In the genomic region with DNA sequence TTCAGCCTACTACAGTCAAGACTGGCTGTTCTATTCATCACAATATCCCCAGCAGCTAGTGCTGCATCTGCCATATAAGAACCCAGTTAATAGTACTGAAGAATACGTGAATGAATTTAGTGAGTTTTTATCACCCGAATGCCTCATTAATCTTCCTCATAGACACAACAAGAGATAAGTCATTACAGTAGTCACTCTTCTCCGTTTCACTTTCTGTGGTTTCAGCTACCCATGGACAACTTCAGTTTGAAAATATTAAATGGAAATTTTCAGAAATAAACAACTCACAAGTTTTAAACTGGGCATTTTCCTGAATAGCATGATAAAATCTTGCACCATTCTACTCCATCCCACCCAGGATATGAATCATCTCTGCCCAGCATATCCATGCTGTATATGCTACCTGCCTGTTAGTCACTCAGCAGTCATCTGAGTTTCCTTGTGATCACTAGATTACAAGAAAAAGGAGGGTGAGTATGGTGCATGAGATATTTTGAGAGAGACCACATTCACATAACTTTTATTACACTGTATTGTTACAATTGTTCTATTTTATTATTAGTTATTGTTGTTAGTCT, we compare ENCODE assay signal across 11 cellular contexts.
DNase-seq lines count a peak whose midpoint lies in the region; ATAC-seq, FAIRE-seq and TF ChIP-seq lines count a peak whose summit lies in the region.
"Had no signal": no experiment of that assay in that cellular context is flagged by ENCODE, and none has a peak within 500 bp of the region (broad histone marks: within the 10 kb centered on the region; RNA-seq: fewer than 3 reads in every experiment).

No MANE protein-coding gene starts in this region.

- no TSS peak for BruUV-seq in GM12878 (replicated peaks; lab: Mats Ljungman, UMichigan)

- no peak for TF ChIP-seq EP300 in GM12878 (IDR thresholded peaks at IDR 0.05; ENCODE audit: borderline replicate concordance in 1 of 2, control insufficient read depth in 1 of 2, low read depth in 2 of 2, low read length in 2 of 2)

- H3K4me3 Mint-ChIP-seq in activated naive CD8-positive, alpha-beta T cell treated with anti-CD3 and anti-CD28 coated beads, Interleukin-2, amount 50 U/mL, for 24 hours, result no peak overlapping the region
- no peak overlapping the region for H3K4me3 Mint-ChIP-seq in activated naive CD8-positive, alpha-beta T cell treated with anti-CD3 and anti-CD28 coated beads for 36 hours

- no peak for DNase-seq in activated naive CD8-positive, alpha-beta T cell treated with anti-CD3 and anti-CD28 coated beads, Interleukin-2, amount 50 U/mL, for 24 hours
- DNase-seq in activated naive CD8-positive, alpha-beta T cell treated with anti-CD3 and anti-CD28 coated beads for 36 hours, result no peak
- DNase-seq in GM12878 (ENCODE audit: low read depth, low spot score) (no peak), stromal cell of bone marrow (ENCODE audit: low read depth) (peak; percentile 34), HuH-7 (ENCODE audit: low spot score) (no peak), AG20443 (ENCODE audit: low spot score) (no peak)
- DNase-seq: activated CD4-positive, CD25-positive, alpha-beta regulatory T cell; ovary had no signal

- no peaks in the 10 kb centered on the region for H4K20me1 ChIP-seq in GM12878 (ENCODE audit: control insufficient read depth, insufficient read depth)

- POLR2A ChIA-PET in GM12878 (lab: Charles Lee), result no interaction called here

- ATAC-seq in activated naive CD8-positive, alpha-beta T cell treated with anti-CD3 and anti-CD28 coated beads, Interleukin-2, amount 50 U/mL, for 24 hours, result peak; percentile 49
- peak; percentile 68 for ATAC-seq in HG03469 (IDR thresholded peaks at IDR 0.05; ENCODE audit: unreplicated experiment)
- peak; percentile 44; the same call in 2 of the 3 replicates for ATAC-seq in GM12878
- no peak for ATAC-seq in HG03439 (IDR thresholded peaks at IDR 0.05; ENCODE audit: unreplicated experiment)

- no peak for FAIRE-seq in GM12878 (lab: Jason Lieb, UNC)

- H3K36me3 ChIP-seq in GM12878 (ENCODE audit: control insufficient read depth in 2 of 2, insufficient read depth in 2 of 2, low read length in 1 of 2), result no peaks in the 10 kb centered on the region
- H3K36me3 ChIP-seq: ascending aorta, ovary had no signal

- H3K9me3 ChIP-seq in GM12878 (replicated peaks; ENCODE audit: control insufficient read depth, insufficient read depth, low read length), result no peaks in the 10 kb centered on the region
- H3K9me3 ChIP-seq: ovary had no signal

- H3K4me1 ChIP-seq in GM12878 (ENCODE audit: control insufficient read depth, insufficient read depth, low read length), result no peaks in the 10 kb centered on the region
- H3K4me1 ChIP-seq: ascending aorta had no signal

- SMC1A ChIA-PET in GM12878 (lab: Charles Lee; ENCODE audit: uncharacterized antibody, unreplicated experiment), result no interaction called here

- peaks cover 19% of the 10 kb centered on the region for H3K9me3 Mint-ChIP-seq in activated naive CD8-positive, alpha-beta T cell treated with anti-CD3 and anti-CD28 coated beads, Interleukin-2, amount 50 U/mL, for 24 hours
- H3K9me3 Mint-ChIP-seq in activated naive CD8-positive, alpha-beta T cell treated with anti-CD3 and anti-CD28 coated beads for 36 hours, result peaks cover 3% of the 10 kb centered on the region

- TF ChIP-seq POLR2A in GM12878 (IDR thresholded peaks at IDR 0.05; ENCODE audit: low read depth, low read length), result no peak

- no peak overlapping the region for H3K4me3 ChIP-seq in GM12878
- H3K4me3 ChIP-seq: ascending aorta, ovary had no signal

- H3K36me3 Mint-ChIP-seq in activated naive CD8-positive, alpha-beta T cell treated with anti-CD3 and anti-CD28 coated beads, Interleukin-2, amount 50 U/mL, for 24 hours (ENCODE audit: low read depth), result no peaks in the 10 kb centered on the region
- no peaks in the 10 kb centered on the region for H3K36me3 Mint-ChIP-seq in activated naive CD8-positive, alpha-beta T cell treated with anti-CD3 and anti-CD28 coated beads for 36 hours

- no peak overlapping the region for H2AFZ ChIP-seq in GM12878 (ENCODE audit: control insufficient read depth, low read depth, low read length)

- no peaks in the 10 kb centered on the region for H3K4me1 Mint-ChIP-seq in activated naive CD8-positive, alpha-beta T cell treated with anti-CD3 and anti-CD28 coated beads, Interleukin-2, amount 50 U/mL, for 24 hours
- no peaks in the 10 kb centered on the region for H3K4me1 Mint-ChIP-seq in activated naive CD8-positive, alpha-beta T cell treated with anti-CD3 and anti-CD28 coated beads for 36 hours

- intact Hi-C loops in GM12878 (cut with micrococcal nuclease; ENCODE audit: unreplicated experiment), result no loop called here

- WGBS in GM12878 (ENCODE audit: insufficient coverage, insufficient replicate concordance, low lambda C conversion rate, missing lambda C conversion rate), result 2% methylated on average over 3 of the region's 3 CpGs

- CTCF ChIA-PET in GM12878 (lab: Yijun Ruan, JAX), result interaction anchor here (1.0 kb wide), 1 partner anchor 19 kb away, joined by 4 read pairs; no protein-coding TSS in a partner anchor

- H3K27me3 ChIP-seq in GM12878 (replicated peaks in 1 of 2; ENCODE audit: control insufficient read depth in 2 of 2, insufficient read depth in 2 of 2, low read length in 1 of 2), result no peaks in the 10 kb centered on the region
- H3K27me3 ChIP-seq: ascending aorta, ovary had no signal

- H3K79me2 ChIP-seq in GM12878 (ENCODE audit: control insufficient read depth, insufficient read depth, low read length), result no peaks in the 10 kb centered on the region

- in situ Hi-C loops in GM12878 (cut with MboI), result no loop called here

- H3K27me3 Mint-ChIP-seq in activated naive CD8-positive, alpha-beta T cell treated with anti-CD3 and anti-CD28 coated beads, Interleukin-2, amount 50 U/mL, for 24 hours, result no peaks in the 10 kb centered on the region
- no peaks in the 10 kb centered on the region for H3K27me3 Mint-ChIP-seq in activated naive CD8-positive, alpha-beta T cell treated with anti-CD3 and anti-CD28 coated beads for 36 hours

- no peak overlapping the region for H3K4me2 ChIP-seq in GM12878 (ENCODE audit: control insufficient read depth, insufficient read depth)

- RAD21 ChIA-PET in GM12878 (lab: Charles Lee; ENCODE audit: unreplicated experiment), result no interaction called here

- H3K9ac ChIP-seq in GM12878 (ENCODE audit: control insufficient read depth, insufficient read depth, low read length), result no peak overlapping the region

- no peak overlapping the region for H3K27ac ChIP-seq in GM12878 (ENCODE audit: control insufficient read depth, insufficient read depth)
- H3K27ac ChIP-seq: ascending aorta, ovary had no signal

- H3K27ac Mint-ChIP-seq in activated naive CD8-positive, alpha-beta T cell treated with anti-CD3 and anti-CD28 coated beads, Interleukin-2, amount 50 U/mL, for 24 hours, result no peak overlapping the region
- H3K27ac Mint-ChIP-seq in activated naive CD8-positive, alpha-beta T cell treated with anti-CD3 and anti-CD28 coated beads for 36 hours, result no peak overlapping the region

- TF ChIP-seq CTCF in GM12878 (IDR thresholded peaks at IDR 0.05 in 2 of 3, conservative IDR thresholded peaks at IDR 0.05 in 1 of 3; ENCODE audit: control insufficient read depth in 2 of 3, extremely low read depth in 1 of 3, insufficient read depth in 1 of 3, low read depth in 3 of 3, low read length in 3 of 3), result no peak

- TF ChIP-seq RAD21 in GM12878 (IDR thresholded peaks at IDR 0.05; ENCODE audit: insufficient read depth, low read depth, low read length), result no peak

TF ChIP-seq in GM12878, 131 proteins besides CTCF, POLR2A, EP300 and RAD21 (continues in another document):
- TF ChIP-seq RELA (IDR thresholded peaks at IDR 0.05; ENCODE audit: borderline replicate concordance, partially characterized antibody) (no peak), STAT3 (IDR thresholded peaks at IDR 0.05; ENCODE audit: low read depth, low read length) (no peak), KDM1A (IDR thresholded peaks at IDR 0.05; ENCODE audit: borderline replicate concordance) (no peak), SREBF1 (IDR thresholded peaks at IDR 0.05; ENCODE audit: low read length) (no peak), SIN3A (IDR thresholded peaks at IDR 0.05; ENCODE audit: low read depth, low read length) (no peak), SMARCA5 (IDR thresholded peaks at IDR 0.05) (no peak), HCFC1 (IDR thresholded peaks at IDR 0.05; ENCODE audit: low read length) (no peak), JUNB (IDR thresholded peaks at IDR 0.05) (0 out of 2 replicates have a peak, but pooled peaks have one; percentile 12), GATAD2B (conservative IDR thresholded peaks at IDR 0.05; ENCODE audit: low read depth) (no peak), RUNX3 (IDR thresholded peaks at IDR 0.05; ENCODE audit: low read length) (0 out of 2 replicates have a peak, but pooled peaks have one; percentile 31)
- TF ChIP-seq, protein P1, sequence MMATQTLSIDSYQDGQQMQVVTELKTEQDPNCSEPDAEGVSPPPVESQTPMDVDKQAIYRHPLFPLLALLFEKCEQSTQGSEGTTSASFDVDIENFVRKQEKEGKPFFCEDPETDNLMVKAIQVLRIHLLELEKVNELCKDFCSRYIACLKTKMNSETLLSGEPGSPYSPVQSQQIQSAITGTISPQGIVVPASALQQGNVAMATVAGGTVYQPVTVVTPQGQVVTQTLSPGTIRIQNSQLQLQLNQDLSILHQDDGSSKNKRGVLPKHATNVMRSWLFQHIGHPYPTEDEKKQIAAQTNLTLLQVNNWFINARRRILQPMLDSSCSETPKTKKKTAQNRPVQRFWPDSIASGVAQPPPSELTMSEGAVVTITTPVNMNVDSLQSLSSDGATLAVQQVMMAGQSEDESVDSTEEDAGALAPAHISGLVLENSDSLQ (IDR thresholded peaks at IDR 0.05), result peak; percentile 25; the same call in 1 of the 2 replicates
- TF ChIP-seq, protein P2, sequence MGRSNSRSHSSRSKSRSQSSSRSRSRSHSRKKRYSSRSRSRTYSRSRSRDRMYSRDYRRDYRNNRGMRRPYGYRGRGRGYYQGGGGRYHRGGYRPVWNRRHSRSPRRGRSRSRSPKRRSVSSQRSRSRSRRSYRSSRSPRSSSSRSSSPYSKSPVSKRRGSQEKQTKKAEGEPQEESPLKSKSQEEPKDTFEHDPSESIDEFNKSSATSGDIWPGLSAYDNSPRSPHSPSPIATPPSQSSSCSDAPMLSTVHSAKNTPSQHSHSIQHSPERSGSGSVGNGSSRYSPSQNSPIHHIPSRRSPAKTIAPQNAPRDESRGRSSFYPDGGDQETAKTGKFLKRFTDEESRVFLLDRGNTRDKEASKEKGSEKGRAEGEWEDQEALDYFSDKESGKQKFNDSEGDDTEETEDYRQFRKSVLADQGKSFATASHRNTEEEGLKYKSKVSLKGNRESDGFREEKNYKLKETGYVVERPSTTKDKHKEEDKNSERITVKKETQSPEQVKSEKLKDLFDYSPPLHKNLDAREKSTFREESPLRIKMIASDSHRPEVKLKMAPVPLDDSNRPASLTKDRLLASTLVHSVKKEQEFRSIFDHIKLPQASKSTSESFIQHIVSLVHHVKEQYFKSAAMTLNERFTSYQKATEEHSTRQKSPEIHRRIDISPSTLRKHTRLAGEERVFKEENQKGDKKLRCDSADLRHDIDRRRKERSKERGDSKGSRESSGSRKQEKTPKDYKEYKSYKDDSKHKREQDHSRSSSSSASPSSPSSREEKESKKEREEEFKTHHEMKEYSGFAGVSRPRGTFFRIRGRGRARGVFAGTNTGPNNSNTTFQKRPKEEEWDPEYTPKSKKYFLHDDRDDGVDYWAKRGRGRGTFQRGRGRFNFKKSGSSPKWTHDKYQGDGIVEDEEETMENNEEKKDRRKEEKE (IDR thresholded peaks at IDR 0.05), result no peak
